In the genomic region with DNA sequence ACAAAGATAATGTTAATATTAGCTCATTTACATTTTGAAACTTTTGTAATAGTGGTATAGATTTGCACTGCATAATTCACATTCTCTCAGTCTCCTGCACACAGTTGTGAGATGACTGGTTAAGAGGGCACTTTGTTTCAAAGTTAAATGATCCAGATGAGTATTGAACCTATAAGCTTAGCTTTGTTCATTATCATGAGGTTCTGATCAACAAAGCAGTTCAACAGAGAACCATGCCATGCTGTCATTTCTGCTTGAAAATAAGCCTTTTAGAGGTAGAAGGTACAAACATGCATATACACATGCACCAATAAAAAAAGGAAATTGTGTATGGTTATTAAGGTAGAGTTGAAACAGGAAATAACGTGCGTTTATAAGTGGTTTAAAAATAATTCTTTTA, we compare ENCODE assay signal across 1 cellular context.
TF ChIP-seq lines count a peak whose summit lies in the region.

No MANE protein-coding gene starts in this region.

TF ChIP-seq in IMR-90, 13 proteins besides CTCF, POLR2A, EP300 and RAD21 (continued from another document):
- TF ChIP-seq, protein P1, sequence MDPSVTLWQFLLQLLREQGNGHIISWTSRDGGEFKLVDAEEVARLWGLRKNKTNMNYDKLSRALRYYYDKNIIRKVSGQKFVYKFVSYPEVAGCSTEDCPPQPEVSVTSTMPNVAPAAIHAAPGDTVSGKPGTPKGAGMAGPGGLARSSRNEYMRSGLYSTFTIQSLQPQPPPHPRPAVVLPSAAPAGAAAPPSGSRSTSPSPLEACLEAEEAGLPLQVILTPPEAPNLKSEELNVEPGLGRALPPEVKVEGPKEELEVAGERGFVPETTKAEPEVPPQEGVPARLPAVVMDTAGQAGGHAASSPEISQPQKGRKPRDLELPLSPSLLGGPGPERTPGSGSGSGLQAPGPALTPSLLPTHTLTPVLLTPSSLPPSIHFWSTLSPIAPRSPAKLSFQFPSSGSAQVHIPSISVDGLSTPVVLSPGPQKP (IDR thresholded peaks at IDR 0.05; ENCODE audit: borderline replicate concordance, low read depth, low read length), result no peak
- TF ChIP-seq SMC3 (IDR thresholded peaks at IDR 0.05; ENCODE audit: low read depth, low read length), result no peak
- TF ChIP-seq CHD1 (IDR thresholded peaks at IDR 0.05; ENCODE audit: low read depth, low read length), result no peak
- no peak for TF ChIP-seq NFE2L2 (IDR thresholded peaks at IDR 0.05; ENCODE audit: low read depth, low read length)
- TF ChIP-seq, protein P2, sequence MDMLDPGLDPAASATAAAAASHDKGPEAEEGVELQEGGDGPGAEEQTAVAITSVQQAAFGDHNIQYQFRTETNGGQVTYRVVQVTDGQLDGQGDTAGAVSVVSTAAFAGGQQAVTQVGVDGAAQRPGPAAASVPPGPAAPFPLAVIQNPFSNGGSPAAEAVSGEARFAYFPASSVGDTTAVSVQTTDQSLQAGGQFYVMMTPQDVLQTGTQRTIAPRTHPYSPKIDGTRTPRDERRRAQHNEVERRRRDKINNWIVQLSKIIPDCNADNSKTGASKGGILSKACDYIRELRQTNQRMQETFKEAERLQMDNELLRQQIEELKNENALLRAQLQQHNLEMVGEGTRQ (IDR thresholded peaks at IDR 0.05; ENCODE audit: low read depth, low read length), result no peak
- TF ChIP-seq RFX5 (IDR thresholded peaks at IDR 0.05; ENCODE audit: low read depth, low read length), result no peak
- TF ChIP-seq MXI1 (IDR thresholded peaks at IDR 0.05; ENCODE audit: borderline replicate concordance, low read depth, low read length), result no peak
- TF ChIP-seq RCOR1 (IDR thresholded peaks at IDR 0.05; ENCODE audit: insufficient replicate concordance, low read length), result no peak
